Comparison of ENCODE assay signal across 28 cellular contexts in the genomic region with DNA sequence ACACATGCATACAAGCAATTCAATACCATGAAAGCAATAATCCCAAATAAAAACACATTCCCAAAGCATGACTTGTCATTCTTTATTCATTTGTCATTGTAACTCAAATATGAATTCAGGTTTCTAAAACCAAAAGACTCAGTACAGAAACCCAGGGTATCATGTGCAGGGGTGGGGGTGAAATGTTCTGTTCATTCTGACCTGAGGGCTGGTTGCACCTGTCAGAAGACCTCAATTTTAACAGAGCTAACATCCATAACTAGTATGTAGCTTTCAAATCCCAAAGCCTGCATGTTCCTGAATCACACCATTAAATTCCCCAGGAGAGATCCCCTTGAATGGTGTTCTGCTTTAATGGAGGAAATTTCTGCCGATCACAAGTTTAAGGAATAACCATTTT.
"Had no signal": no experiment of that assay in that cellular context is flagged by ENCODE, and none has a peak within 500 bp of the region (broad histone marks: within the 10 kb centered on the region; RNA-seq: fewer than 3 reads in every experiment).

No MANE protein-coding gene starts in this region.

- H3K4me1 ChIP-seq: pancreas, prostate gland, right atrium auricular region, suprapubic skin, testis, transverse colon, upper lobe of right lung, uterus had no signal

- H3K9me3 ChIP-seq: neutrophil, pancreas, prostate gland, right atrium auricular region, spleen, suprapubic skin, testis, tibial artery, transverse colon, upper lobe of right lung, uterus had no signal

- H3K27ac ChIP-seq: neutrophil, pancreas, prostate gland, right atrium auricular region, skin epidermis, suprapubic skin, testis, tibial artery, transverse colon, upper lobe of right lung, uterus had no signal

- H3K4me3 ChIP-seq: pancreas, prostate gland, right atrium auricular region, skin epidermis, smooth muscle cell, spleen, suprapubic skin, testis, tibial artery, transverse colon, upper lobe of right lung, uterus had no signal

- DNase-seq: naive thymus-derived CD8-positive, alpha-beta T cell; nephron progenitor cell; nucleus accumbens; pancreas; spleen; stimulated activated CD4-positive, alpha-beta T cell treated with anti-CD3 and anti-CD28 coated beads, Interleukin-12 subunit alpha, Interleukin-12 subunit beta, amount 100 ng/mL, for 4 hours; stimulated activated CD4-positive, alpha-beta T cell treated with anti-CD3 and anti-CD28 coated beads, Interleukin-1b, Interleukin-23, amount 100 ng/mL, for 48 hours; stimulated activated CD4-positive, alpha-beta T cell treated with anti-CD3 and anti-CD28 coated beads, Interleukin-4, amount 100 ng/mL, for 1 hour; stimulated activated CD4-positive, alpha-beta T cell treated with anti-CD3 and anti-CD28 coated beads, Interleukin-4, amount 100 ng/mL, for 4 hours; stimulated activated CD8-positive, alpha-beta memory T cell treated with anti-CD3 and anti-CD28 coated beads, Interleukin-4, amount 100 ng/mL, for 48 hours; stimulated activated naive CD4-positive, alpha-beta T cell; stimulated activated naive CD8-positive, alpha-beta T cell treated with anti-CD3 and anti-CD28 coated beads, Interleukin-15, amount 100 ng/mL, for 72 hours; stimulated activated naive CD8-positive, alpha-beta T cell treated with anti-CD3 and anti-CD28 coated beads, Interleukin-15, Interleukin-2, amounts not matched to agents 100 U/mL and 50 U/mL, for 24 hours; substantia nigra; testis; tibial artery; transverse colon; upper lobe of right lung; uterus had no signal

- ATAC-seq: naive thymus-derived CD8-positive, alpha-beta T cell; natural killer cell treated with Interleukin-12 subunit alpha and Interleukin-12 subunit beta and Interleukin-15 and Interleukin-18, amount 100 ng/mL, for 72 hours; pancreas; sciatic nerve; stimulated activated memory B cell treated with anti-CD40 and anti-IgM and Interleukin-4, amounts not matched to agents 10 μg/mL and 1 μg/mL and 100 μg/mL, for 72 hours; stimulated activated naive CD8-positive, alpha-beta T cell treated with anti-CD3 and anti-CD28 coated beads, Interleukin-15, amount 100 ng/mL, for 72 hours; stimulated activated naive CD8-positive, alpha-beta T cell treated with anti-CD3 and anti-CD28 coated beads, Interleukin-15, Interleukin-2, amounts not matched to agents 100 U/mL and 50 U/mL, for 24 hours; upper lobe of right lung had no signal

- H3K27me3 ChIP-seq: neutrophil, pancreas, right atrium auricular region, spleen, suprapubic skin, testis, tibial artery, transverse colon, upper lobe of right lung, uterus had no signal

- H3K36me3 ChIP-seq: neutrophil, pancreas, prostate gland, right atrium auricular region, spleen, suprapubic skin, tibial artery, transverse colon, upper lobe of right lung, uterus had no signal
